ENCODE assay signal across 26 cellular contexts in the genomic region with DNA sequence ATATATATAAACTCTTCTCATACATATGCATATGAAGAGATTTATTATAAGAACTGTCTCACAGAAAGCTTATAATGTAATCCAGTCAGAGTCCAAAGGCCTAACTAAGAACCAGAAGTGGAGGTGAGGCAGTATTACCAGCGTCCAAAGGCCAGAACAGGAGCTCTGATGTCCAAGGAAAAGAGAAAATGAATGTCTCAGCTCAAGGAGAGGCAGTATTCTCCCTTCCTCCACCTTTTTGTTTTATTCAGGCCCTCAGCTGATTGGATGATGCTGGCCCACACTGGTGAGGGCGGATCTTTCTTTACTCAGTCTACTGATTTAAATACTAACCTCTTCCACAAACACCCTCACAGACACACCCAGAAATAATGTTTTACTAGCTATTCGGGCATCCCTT. TPM values are rescaled to one million over a fixed set of nuclear protein-coding genes. Genes with fewer than 3 reads are reported as not detected.
DNase-seq lines count a peak whose midpoint lies in the region; ATAC-seq, FAIRE-seq and TF ChIP-seq lines count a peak whose summit lies in the region.
"Had no signal": no experiment of that assay in that cellular context is flagged by ENCODE, and none has a peak within 500 bp of the region (broad histone marks: within the 10 kb centered on the region; RNA-seq: fewer than 3 reads in every experiment).

No MANE protein-coding gene starts in this region.

- no peak overlapping the region for H2BK5ac ChIP-seq in mesenchymal stem cell (ENCODE audit: low read depth, low read length, poor library complexity, severe bottlenecking)

- ATAC-seq in A549 (peak in 1 of 2 experiments; percentile 66; a peak in 3 of 6 replicates), left lobe of liver (peak; percentile 78), HG03342 (IDR thresholded peaks at IDR 0.05; ENCODE audit: unreplicated experiment) (no peak)

- no peak overlapping the region for H3K18ac ChIP-seq in mesenchymal stem cell (ENCODE audit: low read depth in 1 of 2, low read length in 2 of 2)

- no peak overlapping the region for H2BK120ac ChIP-seq in mesenchymal stem cell (ENCODE audit: low read depth, low read length)

- no peak overlapping the region for H2BK15ac ChIP-seq in mesenchymal stem cell (ENCODE audit: low read depth, poor library complexity, severe bottlenecking)

- H2AK5ac ChIP-seq in mesenchymal stem cell (ENCODE audit: low read length, severe bottlenecking) = no peak overlapping the region

- H3K27ac ChIP-seq in A549 (peak overlapping the region in 1 of 2 experiments; percentile 27; a peak in 1 of 6 replicates), SK-N-MC (peak overlapping the region; percentile 34; the same call in 1 of the 2 replicates), neutrophil (peak overlapping the region; percentile 90), prostate gland (no peak overlapping the region), mesenchymal stem cell (ENCODE audit: low read length, poor library complexity, severe bottlenecking) (no peak overlapping the region)
- H3K27ac ChIP-seq: 22Rv1, HL-60 had no signal

- H3K4me3 ChIP-seq in A549 (no peak overlapping the region), SK-N-MC (no peak overlapping the region), neutrophil (ENCODE audit: low read depth in 1 of 2, low read length in 1 of 2) (no peak overlapping the region), prostate gland (no peak overlapping the region), mesenchymal stem cell (ENCODE audit: insufficient read depth in 1 of 2, low read depth in 1 of 2, low read length in 2 of 2) (no peak overlapping the region)
- H3K4me3 ChIP-seq: MG63 had no signal

- intact Hi-C loops in prostate gland (cut with DNase I) = no loop called here

- no peak overlapping the region for H3K23ac ChIP-seq in mesenchymal stem cell (ENCODE audit: low read length in 2 of 2)

- TF ChIP-seq EP300 in A549 (IDR thresholded peaks at IDR 0.05) = no peak

- H3K9me3 ChIP-seq in A549 (no peaks in the 10 kb centered on the region), SK-N-MC (ENCODE audit: low read depth, low read length) (no peaks in the 10 kb centered on the region), neutrophil (no peaks in the 10 kb centered on the region), prostate gland (no peaks in the 10 kb centered on the region), mesenchymal stem cell (ENCODE audit: control insufficient read depth, low read length) (no peaks in the 10 kb centered on the region)
- H3K9me3 ChIP-seq: BE2C, Caco-2, SK-N-SH had no signal

- TF ChIP-seq POLR2A in A549 (IDR thresholded peaks at IDR 0.05; ENCODE audit: low read length) (no peak), prostate gland (IDR thresholded peaks at IDR 0.05) (no peak)

- peak in 1 of 2 experiments; percentile 23 for DNase-seq in A549 (ENCODE audit: low read depth in 1 of 2, low spot score in 1 of 2)
- no peak for DNase-seq in SK-N-MC (ENCODE audit: low read depth, low spot score)
- no peak for DNase-seq in left lobe of liver (ENCODE audit: low spot score)
- no peak for DNase-seq in NCI-H187 treated with DMSO at 0.1 percent for 48 hours (lab: John Stamatoyannopoulos, UW)
- DNase-seq in prostate gland (ENCODE audit: low spot score) = no peak
- DNase-seq in mesenchymal stem cell = no peak
- DNase-seq: BE2C; Caco-2; CD4-positive, alpha-beta T cell; DMS153; GF-D8; HCEC 1CT; Kasumi-1; MG63; NCI-H1048; NCI-H1436; NCI-H2081; NCI-H510A treated with DMSO at 0.1 percent for 48 hours; NCI-H774; OCI-M1; SHP77; SK-N-SH had no signal

- TF ChIP-seq CTCF in A549 (IDR thresholded peaks at IDR 0.05) = no peak
- TF ChIP-seq CTCF in neutrophil (IDR thresholded peaks at IDR 0.05) = no peak
- TF ChIP-seq CTCF in prostate gland (IDR thresholded peaks at IDR 0.05) = no peak

- CTCF ChIA-PET in A549 (lab: Yijun Ruan, JAX) = interaction anchor here (0.7 to 3.4 kb wide), 4 partner anchors 22 to 113 kb away, joined by 3 to 11 read pairs (median 4); no protein-coding TSS in a partner anchor

- H3K4me2 ChIP-seq in A549 = peak overlapping the region; percentile 27
- no peak overlapping the region for H3K4me2 ChIP-seq in mesenchymal stem cell (ENCODE audit: low read length, poor library complexity, severe bottlenecking)
- H3K4me2 ChIP-seq: SK-N-SH had no signal

- POLR2A ChIA-PET in A549 (lab: Yijun Ruan, JAX) = no interaction called here

- 43% methylated on average over 3 of the region's 3 CpGs for WGBS in A549 (ENCODE audit: missing lambda C conversion rate)
- 74% methylated on average over 3 of the region's 3 CpGs for WGBS in prostate gland
- WGBS in mesenchymal stem cell = 83% methylated on average over 3 of the region's 3 CpGs

- H3K9ac ChIP-seq in SK-N-MC (ENCODE audit: insufficient read length) (no peak overlapping the region), mesenchymal stem cell (ENCODE audit: low read length) (no peak overlapping the region)
- H3K9ac ChIP-seq: SK-N-SH had no signal

- no peak overlapping the region for H2AFZ ChIP-seq in mesenchymal stem cell (ENCODE audit: low read depth, low read length)

- no peaks in the 10 kb centered on the region for H3K36me3 ChIP-seq in SK-N-MC (ENCODE audit: insufficient read depth, low read length)
- H3K36me3 ChIP-seq in neutrophil = no peaks in the 10 kb centered on the region
- no peaks in the 10 kb centered on the region for H3K36me3 ChIP-seq in prostate gland
- H3K36me3 ChIP-seq in mesenchymal stem cell (ENCODE audit: control insufficient read depth in 1 of 2, insufficient read depth in 2 of 2, low read depth in 1 of 2, low read length in 2 of 2) = peaks cover 0 to 3% of the 10 kb centered on the region in 2 experiments
- H3K36me3 ChIP-seq: BE2C, MG63 had no signal

- H3K27me3 ChIP-seq in neutrophil = no peaks in the 10 kb centered on the region
- H3K27me3 ChIP-seq in prostate gland (replicated peaks; ENCODE audit: insufficient read depth) = no peaks in the 10 kb centered on the region
- H3K27me3 ChIP-seq in mesenchymal stem cell (ENCODE audit: control insufficient read depth in 1 of 2, insufficient read depth in 1 of 2, low read length in 2 of 2) = no peaks in the 10 kb centered on the region
- H3K27me3 ChIP-seq: BE2C, MG63 had no signal

- H3K4ac ChIP-seq in mesenchymal stem cell (ENCODE audit: low read depth in 1 of 2, low read length in 2 of 2) = no peak overlapping the region

- H3K4me1 ChIP-seq in A549 (peaks cover 22% of the 10 kb centered on the region), neutrophil (ENCODE audit: control insufficient read depth in 1 of 2, insufficient read depth in 1 of 2, low read depth in 1 of 2, low read length in 1 of 2) (peaks cover 39 to 41% of the 10 kb centered on the region in 2 experiments), prostate gland (replicated peaks) (no peaks in the 10 kb centered on the region), mesenchymal stem cell (ENCODE audit: control insufficient read depth, insufficient read depth, low read depth, low read length) (peaks cover 2% of the 10 kb centered on the region)
- H3K4me1 ChIP-seq: BE2C had no signal

- no peak for TF ChIP-seq RAD21 in A549 (conservative IDR thresholded peaks at IDR 0.05 in 1 of 2, IDR thresholded peaks at IDR 0.05 in 1 of 2)

- no peak overlapping the region for H4K8ac ChIP-seq in mesenchymal stem cell (ENCODE audit: low read length)

- no peak overlapping the region for H4K91ac ChIP-seq in mesenchymal stem cell (ENCODE audit: low read length)

- H3K79me1 ChIP-seq in mesenchymal stem cell (replicated peaks; ENCODE audit: low read length, poor library complexity, severe bottlenecking) = peaks cover 17% of the 10 kb centered on the region

- H2BK12ac ChIP-seq in mesenchymal stem cell (ENCODE audit: low read length in 2 of 2) = no peak overlapping the region

- H3K14ac ChIP-seq in mesenchymal stem cell (ENCODE audit: low read length in 2 of 2) = no peak overlapping the region

- FAIRE-seq in A549 (lab: Jason Lieb, UNC) = no peak

TF ChIP-seq in A549, 52 proteins besides CTCF, POLR2A, EP300 and RAD21:
- no peak for TF ChIP-seq FOXS1 (CRISPR knock-in tag; IDR thresholded peaks at IDR 0.05)
- TF ChIP-seq, protein P1, sequence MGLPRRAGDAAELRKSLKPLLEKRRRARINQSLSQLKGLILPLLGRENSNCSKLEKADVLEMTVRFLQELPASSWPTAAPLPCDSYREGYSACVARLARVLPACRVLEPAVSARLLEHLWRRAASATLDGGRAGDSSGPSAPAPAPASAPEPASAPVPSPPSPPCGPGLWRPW (IDR thresholded peaks at IDR 0.05) = no peak
- TF ChIP-seq MYC (IDR thresholded peaks at IDR 0.05; ENCODE audit: borderline replicate concordance, low read length) = no peak
- TF ChIP-seq HOXB5 (CRISPR knock-in tag; IDR thresholded peaks at IDR 0.05) = no peak

RNA-seq across cellular contexts. Expression of gene FBXL20, which starts 43.4 kb away (rescaled TPM):
- 6.7 and 12.2 TPM in 2 replicates for polyA plus RNA-seq in A549 (2011; rRNA removed)
- 1.7 and 2.4 TPM in 2 replicates for polyA plus RNA-seq in A549 (2012; cell fraction: cytosol; rRNA removed)
- polyA plus RNA-seq in A549 (2012; cell fraction: nucleus; rRNA removed) = 2.6 and 5.8 TPM in 2 replicates
- 4.3 to 5.7 TPM (median 5.6 TPM) in 3 replicates for polyA plus RNA-seq in A549 (2017; fragmentation: RNase III; extraction: RNeasy Plus Mini Kit Qiagen cat#74134 plus additional on column Dnase treatment)
- polyA minus RNA-seq in A549 (2011; rRNA and poly(A)+ RNA removed) = 16.5 and 21.7 TPM in 2 replicates
- total RNA-seq in left lobe of liver = 9.0 TPM
- 10 to 100 TPM; 22.4 to 43.6 TPM for total RNA-seq in prostate gland
- 5.7 TPM for polyA plus RNA-seq in mesenchymal stem cell (2013, experiment 1 of 2)
- polyA plus RNA-seq in mesenchymal stem cell (2013, experiment 2 of 2) = 6.1 TPM

Comparison
In these comparisons a context has a peak if more than half of its experiments do, and no peak if none do; other contexts are left out.
1. H3K27ac ChIP-seq: peak in SK-N-MC (single experiment) and neutrophil (single experiment); none in prostate gland (0 of 2) and mesenchymal stem cell (single experiment).